In the genomic region with DNA sequence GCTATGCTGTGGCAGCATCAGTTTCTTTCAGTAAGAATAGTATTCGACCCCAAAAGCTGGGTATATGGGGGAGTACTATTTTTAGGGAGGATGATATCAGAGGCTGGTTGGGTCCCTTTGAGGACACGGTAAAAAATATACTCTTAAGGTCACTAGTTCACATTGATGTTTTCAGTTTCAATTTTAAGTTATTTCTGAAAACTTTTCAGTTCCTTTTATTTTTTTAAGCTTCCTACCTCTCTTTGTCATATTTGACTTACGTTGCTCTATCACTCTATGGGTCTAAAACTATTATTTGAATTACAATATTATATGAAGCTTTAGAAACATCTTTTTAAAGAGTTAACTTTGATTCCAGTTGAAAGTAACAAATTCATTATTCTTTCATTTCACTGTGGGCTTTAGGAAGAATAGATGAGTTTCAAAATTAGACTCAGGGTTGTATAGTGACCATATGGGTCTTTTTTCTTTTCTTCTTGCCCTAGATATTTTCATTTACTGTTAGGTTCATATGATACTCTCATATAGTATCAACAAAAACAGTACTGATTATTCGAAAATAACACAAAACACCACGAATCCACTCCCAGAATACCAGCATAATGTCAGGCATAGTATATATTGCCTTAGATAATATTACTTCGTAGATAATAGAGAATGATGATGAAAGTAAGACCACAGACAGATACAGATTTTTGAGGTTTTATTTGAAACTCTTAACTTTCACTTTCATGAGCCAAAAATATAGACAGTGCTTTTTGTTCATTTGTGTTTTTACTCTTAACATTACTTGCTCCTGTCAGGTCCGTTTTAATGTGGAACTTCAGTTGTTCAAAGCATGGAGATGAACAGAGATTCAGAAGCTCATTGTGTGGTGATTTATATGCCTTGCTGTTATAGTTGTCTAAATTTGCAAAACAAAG, we compare ENCODE assay signal across 8 cellular contexts. TPM values are rescaled to one million over a fixed set of nuclear protein-coding genes. Genes with fewer than 3 reads are reported as not detected.
DNase-seq lines count a peak whose midpoint lies in the region; ATAC-seq and TF ChIP-seq lines count a peak whose summit lies in the region.

No MANE protein-coding gene starts in this region.

- H3K36me3 ChIP-seq in adrenal gland (replicated peaks in 1 of 2) = no peaks in the 10 kb centered on the region

- ATAC-seq in GM18502 (IDR thresholded peaks at IDR 0.05; ENCODE audit: poor library complexity, unreplicated experiment) = peak; percentile 92
- ATAC-seq in GM21515 (IDR thresholded peaks at IDR 0.05; ENCODE audit: unreplicated experiment) = peak; percentile 87
- peak; percentile 79 for ATAC-seq in HG03520 (IDR thresholded peaks at IDR 0.05; ENCODE audit: unreplicated experiment)
- peak; percentile 21 for ATAC-seq in effector memory CD8-positive, alpha-beta T cell (replicated peaks)

- H3K27me3 ChIP-seq in adrenal gland = no peaks in the 10 kb centered on the region

- intact Hi-C loops in adrenal gland (cut with DNase I) = no loop called here

- peak overlapping the region in 1 of 4 donors; percentile 44 for H3K4me3 ChIP-seq in adrenal gland

- no peak for TF ChIP-seq CTCF in adrenal gland (IDR thresholded peaks at IDR 0.05)

- peak overlapping the region; percentile 60 to 70 for H3K4me3 Mint-ChIP-seq in effector memory CD8-positive, alpha-beta T cell

- no peaks in the 10 kb centered on the region for H3K27me3 Mint-ChIP-seq in effector memory CD8-positive, alpha-beta T cell

- peaks cover 9 to 14% of the 10 kb centered on the region in 2 donors for H3K4me1 ChIP-seq in adrenal gland (replicated peaks in 1 of 2)

- H3K4me1 Mint-ChIP-seq in effector memory CD8-positive, alpha-beta T cell (ENCODE audit: low read depth in 2 of 2) = peaks cover 15 to 23% of the 10 kb centered on the region in 2 donors

- WGBS in adrenal gland, 4 donors = 26 to 43% (median 36%) methylated on average over 7 of the region's 7 CpGs

- H3K27ac ChIP-seq in adrenal gland = no peak overlapping the region

- H3K27ac Mint-ChIP-seq in effector memory CD8-positive, alpha-beta T cell = peak overlapping the region in 1 of 2 donors; percentile 70

- TF ChIP-seq POLR2A in adrenal gland (IDR thresholded peaks at IDR 0.05) = no peak

- DNase-seq in effector memory CD8-positive, alpha-beta T cell = no peak
- DNase-seq in adrenal gland = no peak
- DNase-seq in NCI-H2227 (lab: John Stamatoyannopoulos, UW; ENCODE audit: unreplicated experiment) = no peak
- DNase-seq in NCI-H524 (lab: John Stamatoyannopoulos, UW) = no peak
- DNase-seq in amniotic stem cell (lab: John Stamatoyannopoulos, UW) = no peak

- H3K9me3 Mint-ChIP-seq in effector memory CD8-positive, alpha-beta T cell = peaks cover 2 to 14% of the 10 kb centered on the region in 2 donors

- H3K36me3 Mint-ChIP-seq in effector memory CD8-positive, alpha-beta T cell (ENCODE audit: insufficient read depth) = no peaks in the 10 kb centered on the region

- no peaks in the 10 kb centered on the region for H3K9me3 ChIP-seq in adrenal gland (replicated peaks in 1 of 3)

RNA-seq across cellular contexts. Expression of gene RMDN2, which starts 9.8 kb away (rescaled TPM):
- 10 to 100 TPM; 30.3 to 96.3 (median 55.9) TPM for total RNA-seq in adrenal gland
- polyA plus RNA-seq in adrenal gland = 100 to 1,000 TPM in 1 of 3 donors, 10 to 100 TPM in 2; 28.5 to 126 (median 35.3) TPM

Comparison
In these comparisons a context has a peak if more than half of its experiments do, and no peak if none do; other contexts are left out.
1. ATAC-seq: peak in every context shown above with its lines; median percentile 92 in GM18502; 87 in GM21515; 79 in HG03520; 21 in effector memory CD8-positive, alpha-beta T cell.